ENCODE assay signal across 1 cellular context in genomic region chr15:71679223-71680078, GRCh38.
TF ChIP-seq lines count a peak whose summit lies in the region.

No MANE protein-coding gene starts in this region.

TF ChIP-seq in WTC11, 78 proteins besides CTCF, POLR2A, EP300 and RAD21 (continued from another document):
- TF ChIP-seq ZNF425 (CRISPR knock-in tag; conservative IDR thresholded peaks at IDR 0.05) = no peak
- TF ChIP-seq RORB (CRISPR knock-in tag; IDR thresholded peaks at IDR 0.05) = no peak
- TF ChIP-seq SMAD3 (CRISPR knock-in tag; IDR thresholded peaks at IDR 0.05; ENCODE audit: borderline replicate concordance) = no peak
- TF ChIP-seq CDX4 (CRISPR knock-in tag; IDR thresholded peaks at IDR 0.05; ENCODE audit: borderline replicate concordance) = no peak
- TF ChIP-seq SOX15 (CRISPR knock-in tag; IDR thresholded peaks at IDR 0.05) = no peak
- no peak for TF ChIP-seq ZNF138 (CRISPR knock-in tag; conservative IDR thresholded peaks at IDR 0.05)
TF ChIP-seq in WTC11: peak in this region for 0.
